In genomic region chr7:55951637-55952351, GRCh38 we compare ENCODE assay signal across 1 cellular context.
TF ChIP-seq lines count a peak whose summit lies in the region.

MRPS17 (plus strand) TSS chr7:55951877; CDS start chr7:55953196, 1,319 bp downstream.

TF ChIP-seq in K562, 482 proteins besides CTCF, POLR2A, EP300 and RAD21 (continued from another document and continues in another):
- no peak for TF ChIP-seq GTF3C2 (IDR thresholded peaks at IDR 0.05; ENCODE audit: borderline replicate concordance, extremely low read depth, insufficient read length)
- no peak for TF ChIP-seq ZNF24 (IDR thresholded peaks at IDR 0.05)
- no peak for TF ChIP-seq SMARCE1 (IDR thresholded peaks at IDR 0.05)
- no peak for TF ChIP-seq CBX5 (IDR thresholded peaks at IDR 0.05; ENCODE audit: borderline replicate concordance, low read depth)
- peak; percentile 92 for TF ChIP-seq RBFOX2 (IDR thresholded peaks at IDR 0.05; ENCODE audit: low read depth, low read length)
- peak; percentile 60; the same call in 1 of the 2 replicates for TF ChIP-seq DIDO1 (tag; IDR thresholded peaks at IDR 0.05; ENCODE audit: low read depth)
- TF ChIP-seq PRDM10 (IDR thresholded peaks at IDR 0.05; ENCODE audit: partially characterized antibody): peak; percentile 70
- TF ChIP-seq GABPB1 (CRISPR knock-in tag; IDR thresholded peaks at IDR 0.05): peak; percentile 69
- no peak for TF ChIP-seq HOXB6 (CRISPR knock-in tag; IDR thresholded peaks at IDR 0.05; ENCODE audit: borderline replicate concordance)
- TF ChIP-seq CTBP1 (IDR thresholded peaks at IDR 0.05; ENCODE audit: borderline replicate concordance): peak; percentile 60; the same call in 1 of the 2 replicates
- TF ChIP-seq NONO (IDR thresholded peaks at IDR 0.05; ENCODE audit: low read depth in 2 of 2, low read length in 1 of 2): 0 out of 4 replicates have a peak, but pooled peaks of 1 of the 2 experiments have one; percentile 10
- peak in 1 of 2 experiments; percentile 81; a peak in 2 of 4 replicates for TF ChIP-seq MLLT1 (IDR thresholded peaks at IDR 0.05)
- no peak for TF ChIP-seq TEAD2 (tag; IDR thresholded peaks at IDR 0.05)
- peak; percentile 82 for TF ChIP-seq EGR1 (conservative IDR thresholded peaks at IDR 0.05)
- TF ChIP-seq ZNF551 (CRISPR knock-in tag; IDR thresholded peaks at IDR 0.05): no peak
- no peak for TF ChIP-seq ZC3H4 (CRISPR knock-in tag; IDR thresholded peaks at IDR 0.05; ENCODE audit: borderline replicate concordance)
- TF ChIP-seq ZNF668 (CRISPR knock-in tag; IDR thresholded peaks at IDR 0.05): no peak
- no peak for TF ChIP-seq ESRRB (CRISPR knock-in tag; IDR thresholded peaks at IDR 0.05; ENCODE audit: borderline replicate concordance)
- TF ChIP-seq POLR2AphosphoS5 (IDR thresholded peaks at IDR 0.05; ENCODE audit: control insufficient read depth, insufficient read depth, low read depth, low read length): peak; percentile 85
- TF ChIP-seq PYGO2 (tag; IDR thresholded peaks at IDR 0.05): no peak
- TF ChIP-seq SRF (CRISPR knock-in tag; IDR thresholded peaks at IDR 0.05): no peak
- no peak for TF ChIP-seq ZNF79 (CRISPR knock-in tag; IDR thresholded peaks at IDR 0.05; ENCODE audit: low read depth)
- peak; percentile 40 for TF ChIP-seq CCNT2 (IDR thresholded peaks at IDR 0.05; ENCODE audit: borderline replicate concordance, extremely low read depth, insufficient read length, low read depth, low read length)
- TF ChIP-seq CXXC5 (CRISPR knock-in tag; IDR thresholded peaks at IDR 0.05): peak; percentile 98
- TF ChIP-seq ATF7 (IDR thresholded peaks at IDR 0.05): peak; percentile 71
- peak; percentile 98 for TF ChIP-seq MTA1 (IDR thresholded peaks at IDR 0.05; ENCODE audit: borderline replicate concordance)
- TF ChIP-seq HMG20B (CRISPR knock-in tag; IDR thresholded peaks at IDR 0.05): no peak
- no peak for TF ChIP-seq ZNF263 (CRISPR knock-in tag; IDR thresholded peaks at IDR 0.05; ENCODE audit: borderline replicate concordance)
- 0 out of 2 replicates have a peak, but pooled peaks have one; percentile 36 for TF ChIP-seq XRCC5 (IDR thresholded peaks at IDR 0.05; ENCODE audit: low read depth, low read length)
- TF ChIP-seq ATF4 (CRISPR knock-in tag; IDR thresholded peaks at IDR 0.05): no peak
- peak; percentile 89 for TF ChIP-seq RBBP5 (IDR thresholded peaks at IDR 0.05; ENCODE audit: borderline replicate concordance, insufficient read depth, low read length, poor library complexity, severe bottlenecking)
- TF ChIP-seq LARP7 (IDR thresholded peaks at IDR 0.05): no peak
- TF ChIP-seq U2AF1 (optimal IDR thresholded peaks at IDR 0.05; ENCODE audit: low read depth, low read length): no peak
- no peak for TF ChIP-seq CC2D1A (IDR thresholded peaks at IDR 0.05)
- TF ChIP-seq FOXA3 (CRISPR knock-in tag; conservative IDR thresholded peaks at IDR 0.05 in 1 of 2, IDR thresholded peaks at IDR 0.05 in 1 of 2): 0 out of 4 replicates have a peak, but pooled peaks of 1 of the 2 experiments have one; percentile 36
- no peak for TF ChIP-seq SAFB (IDR thresholded peaks at IDR 0.05; ENCODE audit: borderline replicate concordance, low read depth, low read length)
- TF ChIP-seq NCOA2 (IDR thresholded peaks at IDR 0.05; ENCODE audit: partially characterized antibody in 2 of 2): no peak
- peak; percentile 90 to 97 for TF ChIP-seq MNT (conservative IDR thresholded peaks at IDR 0.05)
- peak; percentile 85 for TF ChIP-seq POLR2B (IDR thresholded peaks at IDR 0.05; ENCODE audit: low read depth, partially characterized antibody)
- peak; percentile 34; the same call in 1 of the 2 replicates for TF ChIP-seq ARID1B (IDR thresholded peaks at IDR 0.05)
- TF ChIP-seq PATZ1 (CRISPR knock-in tag; IDR thresholded peaks at IDR 0.05; ENCODE audit: borderline replicate concordance): 0 out of 2 replicates have a peak, but pooled peaks have one; percentile 14
- TF ChIP-seq THAP12 (CRISPR knock-in tag; IDR thresholded peaks at IDR 0.05): peak; percentile 79
- peak; percentile 45 for TF ChIP-seq HDAC2 (IDR thresholded peaks at IDR 0.05)
- no peak for TF ChIP-seq ZNF76 (CRISPR knock-in tag; IDR thresholded peaks at IDR 0.05; ENCODE audit: borderline replicate concordance)
- TF ChIP-seq E2F8 (IDR thresholded peaks at IDR 0.05; ENCODE audit: low read depth, partially characterized antibody): peak; percentile 21
- peak; percentile 41 for TF ChIP-seq DACH1 (IDR thresholded peaks at IDR 0.05; ENCODE audit: partially characterized antibody)
